Comparison of ENCODE assay signal across 18 cellular contexts in genomic region chr9:75198436-75198835, GRCh38.
DNase-seq lines count a peak whose midpoint lies in the region; ATAC-seq, FAIRE-seq and TF ChIP-seq lines count a peak whose summit lies in the region.
"Had no signal": no experiment of that assay in that cellular context is flagged by ENCODE, and none has a peak within 500 bp of the region (broad histone marks: within the 10 kb centered on the region; RNA-seq: fewer than 3 reads in every experiment).

No MANE protein-coding gene starts in this region.

- peaks cover 0 to 1% (median 0%) of the 10 kb centered on the region in 7 donors for H3K9me3 Mint-ChIP-seq in CD14-positive monocyte
- H3K9me3 Mint-ChIP-seq in HFFc6: no peaks in the 10 kb centered on the region
- H3K9me3 Mint-ChIP-seq: activated naive CD8-positive, alpha-beta T cell treated with anti-CD3 and anti-CD28 coated beads for 36 hours; activated T-cell treated with anti-CD3 and anti-CD28 coated beads, Interleukin-2, amount 50 U/mL, for 24 hours had no signal

- peaks cover 0 to 4% of the 10 kb centered on the region in 2 donors for H3K36me3 Mint-ChIP-seq in CD14-positive monocyte
- H3K36me3 Mint-ChIP-seq in HFFc6 (ENCODE audit: low read depth): no peaks in the 10 kb centered on the region

- H3K4me1 ChIP-seq in kidney (ENCODE audit: control insufficient read depth in 1 of 2, insufficient read depth in 1 of 2, low read depth in 1 of 2, low read length in 2 of 2): no peaks in the 10 kb centered on the region
- H3K4me1 ChIP-seq: foreskin keratinocyte, HAP-1 had no signal

- no peaks in the 10 kb centered on the region for H3K9me3 ChIP-seq in kidney (ENCODE audit: control insufficient read depth in 1 of 2, low read length in 2 of 2)
- H3K9me3 ChIP-seq: HAP-1, MG63 had no signal

- H3K4me1 Mint-ChIP-seq in CD14-positive monocyte (no peaks in the 10 kb centered on the region), HFFc6 (ENCODE audit: low read depth) (peaks cover 7% of the 10 kb centered on the region)

- H3K4me3 Mint-ChIP-seq in CD14-positive monocyte (no peak overlapping the region), HFFc6 (no peak overlapping the region)
- H3K4me3 Mint-ChIP-seq: activated naive CD8-positive, alpha-beta T cell treated with anti-CD3 and anti-CD28 coated beads for 36 hours; activated T-cell treated with anti-CD3 and anti-CD28 coated beads, Interleukin-2, amount 50 U/mL, for 24 hours had no signal

- no peak for FAIRE-seq in kidney (lab: Jason Lieb, UNC)

- no peak for DNase-seq in CD14-positive monocyte (ENCODE audit: low spot score)
- no peak for DNase-seq in HFFc6
- no peak for DNase-seq in astrocyte of the cerebellum (ENCODE audit: low read depth)
- DNase-seq in iPS DF 4.7 (ENCODE audit: extremely low read depth, low spot score): peak; percentile 22
- DNase-seq in kidney: no peak
- no peak for DNase-seq in NCI-H1092 (lab: John Stamatoyannopoulos, UW)
- no peak for DNase-seq in NCI-H146 treated with DMSO at 0.1 percent for 48 hours (lab: John Stamatoyannopoulos, UW; ENCODE audit: unreplicated experiment)
- DNase-seq: activated CD4-positive, alpha-beta T cell treated with anti-CD3 and anti-CD28 coated beads, Interleukin-2, amount 50 U/mL, for 48 hours; activated naive CD8-positive, alpha-beta T cell treated with anti-CD3 and anti-CD28 coated beads for 36 hours; activated T-cell treated with anti-CD3 and anti-CD28 coated beads, Interleukin-2, amount 50 U/mL, for 24 hours; AML-193; foreskin keratinocyte; MG63; NCI-H1930; NCI-H524; PC-9 had no signal

- in situ Hi-C loops in astrocyte of the cerebellum (cut with HindIII; ENCODE audit: low sequenced_read_pairs): no loop called here

- no peaks in the 10 kb centered on the region for H3K36me3 ChIP-seq in kidney (ENCODE audit: control insufficient read depth in 1 of 2, insufficient read depth in 2 of 2, low read length in 2 of 2)
- H3K36me3 ChIP-seq: HAP-1, MG63 had no signal

- TF ChIP-seq CTCF in CD14-positive monocyte (IDR thresholded peaks at IDR 0.05) (peak; percentile 18), HFFc6 (IDR thresholded peaks at IDR 0.05) (peak; percentile 58), astrocyte of the cerebellum (IDR thresholded peaks at IDR 0.05; ENCODE audit: low read depth, low read length, missing control alignments) (peak; percentile 33), kidney (IDR thresholded peaks at IDR 0.05; ENCODE audit: borderline replicate concordance, extremely low read depth, insufficient read depth) (no peak)

- H3K9ac ChIP-seq in kidney (ENCODE audit: low read length in 2 of 2): no peak overlapping the region

- intact Hi-C loops in CD14-positive monocyte (cut with micrococcal nuclease) (no loop called here), kidney (cut with DNase I) (no loop called here)

- H3K27ac Mint-ChIP-seq in CD14-positive monocyte (no peak overlapping the region), HFFc6 (no peak overlapping the region)
- H3K27ac Mint-ChIP-seq: activated naive CD8-positive, alpha-beta T cell treated with anti-CD3 and anti-CD28 coated beads for 36 hours; activated T-cell treated with anti-CD3 and anti-CD28 coated beads, Interleukin-2, amount 50 U/mL, for 24 hours had no signal

- H3K27me3 Mint-ChIP-seq in CD14-positive monocyte (ENCODE audit: low read depth in 3 of 3) (peaks cover 0 to 2% (median 0%) of the 10 kb centered on the region in 3 donors), HFFc6 (ENCODE audit: insufficient read depth) (peaks cover 21% of the 10 kb centered on the region)
- H3K27me3 Mint-ChIP-seq: activated naive CD8-positive, alpha-beta T cell treated with anti-CD3 and anti-CD28 coated beads for 36 hours; activated T-cell treated with anti-CD3 and anti-CD28 coated beads, Interleukin-2, amount 50 U/mL, for 24 hours had no signal

- H3K27ac ChIP-seq in kidney (ENCODE audit: low read depth in 2 of 2, low read length in 2 of 2): no peak overlapping the region
- H3K27ac ChIP-seq: foreskin keratinocyte, PC-9 had no signal

- H3K4me3 ChIP-seq in astrocyte of the cerebellum (ENCODE audit: low read depth, low read length) (no peak overlapping the region), kidney (ENCODE audit: low read length in 2 of 2) (no peak overlapping the region)
- H3K4me3 ChIP-seq: HAP-1, MG63, PC-9 had no signal

- ATAC-seq in GM21515 (IDR thresholded peaks at IDR 0.05; ENCODE audit: unreplicated experiment): no peak
